In the genomic region with DNA sequence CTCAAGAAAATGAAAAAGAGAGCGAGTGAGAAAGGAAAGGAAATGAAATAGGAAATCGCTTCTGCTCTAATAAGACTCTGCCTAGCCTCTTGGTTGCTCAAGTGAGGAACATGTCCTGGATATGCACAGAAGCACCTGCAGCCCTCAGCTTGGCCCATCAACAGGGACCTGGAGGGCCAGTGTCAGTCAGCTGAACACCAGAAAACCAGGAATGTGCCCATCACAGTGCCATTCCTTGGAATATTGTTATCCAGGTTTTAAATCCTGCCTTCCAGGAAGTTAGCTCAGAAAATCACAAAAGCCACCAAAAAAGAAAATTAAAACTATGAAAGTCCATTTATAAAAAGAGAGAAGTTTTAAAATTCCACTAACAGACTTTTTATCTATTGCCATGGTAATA, we compare ENCODE assay signal across 20 cellular contexts.
"Had no signal": no experiment of that assay in that cellular context is flagged by ENCODE, and none has a peak within 500 bp of the region (broad histone marks: within the 10 kb centered on the region; RNA-seq: fewer than 3 reads in every experiment).

No MANE protein-coding gene starts in this region.

- DNase-seq: activated CD4-positive, alpha-beta T cell treated with anti-CD3 and anti-CD28 coated beads, Interleukin-2, amount 50 U/mL, for 1 hour; activated CD4-positive, CD25-positive, alpha-beta regulatory T cell treated with anti-CD3 and anti-CD28 coated beads, Interleukin-2, amount 50 U/mL, for 72 hours; activated gamma-delta T cell treated with Interleukin-2 at 50 U/mL for 16 hours; activated T-cell treated with anti-CD3 and anti-CD28 coated beads, Interleukin-2, amount 50 U/mL, for 1 hour; brain microvascular endothelial cell; caudate nucleus; dermis blood vessel endothelial cell; effector CD8-positive, alpha-beta T cell; gastrocnemius medialis; heart left ventricle; left colon; naive B cell; stimulated activated CD4-positive, alpha-beta T cell treated with anti-CD3 and anti-CD28 coated beads, Interleukin-4, amount 100 ng/mL, for 24 hours; stimulated activated naive CD4-positive, alpha-beta T cell treated with Interleukin-2 at 50 U/mL for 16 hours; tibial artery had no signal

- H3K9me3 Mint-ChIP-seq: activated naive CD4-positive, alpha-beta T cell treated with anti-CD3 and anti-CD28 coated beads, Interleukin-2, amount 50 U/mL, for 72 hours; T-helper 2 cell treated with Interferon-gamma antibody and Interleukin-4, amounts not matched to agents 5 μg/mL and 100 μg/mL, for 36 hours had no signal

- H3K36me3 Mint-ChIP-seq: activated naive CD4-positive, alpha-beta T cell treated with anti-CD3 and anti-CD28 coated beads, Interleukin-2, amount 50 U/mL, for 72 hours had no signal

- H3K4me3 Mint-ChIP-seq: memory B cell; naive B cell; T-helper 2 cell treated with Interferon-gamma antibody and Interleukin-4, amounts not matched to agents 5 μg/mL and 100 μg/mL, for 36 hours had no signal

- ATAC-seq: activated naive CD4-positive, alpha-beta T cell treated with anti-CD3 and anti-CD28 coated beads, Interleukin-2, amount 50 U/mL, for 72 hours; gastrocnemius medialis; heart left ventricle had no signal

- H3K9me3 ChIP-seq: ascending aorta, gastrocnemius medialis, tibial artery had no signal

- H3K27me3 ChIP-seq: ascending aorta, brain microvascular endothelial cell, gastrocnemius medialis, heart left ventricle, tibial artery had no signal

- H3K27ac ChIP-seq: ascending aorta, brain microvascular endothelial cell, gastrocnemius medialis, tibial artery, VCaP had no signal

- H3K4me1 Mint-ChIP-seq: memory B cell had no signal

- H3K27ac Mint-ChIP-seq: activated naive CD4-positive, alpha-beta T cell treated with anti-CD3 and anti-CD28 coated beads, Interleukin-2, amount 50 U/mL, for 72 hours; memory B cell; T-helper 2 cell treated with Interferon-gamma antibody and Interleukin-4, amounts not matched to agents 5 μg/mL and 100 μg/mL, for 36 hours had no signal

- H3K4me3 ChIP-seq: ascending aorta, gastrocnemius medialis, heart left ventricle, tibial artery had no signal

- H3K36me3 ChIP-seq: ascending aorta, brain microvascular endothelial cell, gastrocnemius medialis, heart left ventricle, tibial artery had no signal

- H3K4me1 ChIP-seq: ascending aorta, gastrocnemius medialis, heart left ventricle, tibial artery had no signal
